In the genomic region with DNA sequence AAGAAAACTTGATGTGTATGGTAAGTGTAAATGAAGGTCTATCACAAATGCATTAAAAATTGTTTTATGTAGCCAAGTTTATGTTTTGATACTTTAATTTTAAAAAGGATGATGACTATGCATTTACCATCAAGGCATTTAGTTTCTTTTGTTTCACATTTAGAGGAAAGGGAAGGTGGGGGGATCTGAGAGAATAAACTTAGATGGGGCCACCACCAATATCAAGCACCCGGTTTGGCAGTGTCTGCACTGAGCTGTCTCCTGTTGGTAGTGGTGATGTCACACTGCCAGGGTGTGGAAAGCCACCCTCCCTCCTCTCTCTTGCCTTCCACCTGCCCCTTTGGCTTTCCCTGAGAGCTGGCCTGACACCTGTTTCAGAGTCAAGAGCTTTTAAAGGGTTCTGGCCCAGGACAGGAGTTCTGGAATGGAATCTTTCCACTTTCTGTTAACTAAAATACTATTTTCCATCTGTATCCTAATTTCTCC, we compare ENCODE assay signal across 17 cellular contexts. TPM values are rescaled to one million over a fixed set of nuclear protein-coding genes. Genes with fewer than 3 reads are reported as not detected.
A peak's percentile ranks its signal among the peaks of the same experiment; 100 is the strongest.
DNase-seq lines count a peak whose midpoint lies in the region; ATAC-seq and TF ChIP-seq lines count a peak whose summit lies in the region.
"Had no signal": no experiment of that assay in that cellular context is flagged by ENCODE, and none has a peak within 500 bp of the region (broad histone marks: within the 10 kb centered on the region; RNA-seq: fewer than 3 reads in every experiment).

No MANE protein-coding gene starts in this region.

- H3K9ac ChIP-seq in smooth muscle cell (ENCODE audit: low read depth): no peak overlapping the region

- H3K27ac Mint-ChIP-seq in activated naive CD4-positive, alpha-beta T cell treated with anti-CD3 and anti-CD28 coated beads, Interleukin-2, amount 50 U/mL, for 24 hours: peak overlapping the region; percentile 25

- TF ChIP-seq CTCF in body of pancreas (IDR thresholded peaks at IDR 0.05) (no peak), smooth muscle cell (IDR thresholded peaks at IDR 0.05; ENCODE audit: borderline replicate concordance, insufficient read depth, poor library complexity, severe bottlenecking) (no peak), esophagus squamous epithelium (IDR thresholded peaks at IDR 0.05) (no peak)

- H3K4me1 ChIP-seq in body of pancreas (no peaks in the 10 kb centered on the region), smooth muscle cell (ENCODE audit: low read depth) (peaks cover 22% of the 10 kb centered on the region), esophagus squamous epithelium (peaks cover 0 to 17% (median 5%) of the 10 kb centered on the region in 3 donors)
- H3K4me1 ChIP-seq: left ventricle myocardium inferior, sigmoid colon had no signal

- 52 to 82% methylated on average over 1 of the region's 1 CpG for WGBS in body of pancreas, 2 donors
- WGBS in smooth muscle cell (ENCODE audit: low lambda C conversion rate): 76% methylated on average over 1 of the region's 1 CpG
- 29 to 64% methylated on average over 1 of the region's 1 CpG for WGBS in esophagus squamous epithelium, 2 donors

- no peak overlapping the region for H3K4me2 ChIP-seq in smooth muscle cell

- no peaks in the 10 kb centered on the region for H3K27me3 ChIP-seq in body of pancreas
- no peaks in the 10 kb centered on the region for H3K27me3 ChIP-seq in smooth muscle cell (ENCODE audit: low read depth)
- peaks cover 0 to 25% (median 0%) of the 10 kb centered on the region in 4 donors for H3K27me3 ChIP-seq in esophagus squamous epithelium
- H3K27me3 ChIP-seq: sigmoid colon had no signal

- no peak for DNase-seq in activated naive CD4-positive, alpha-beta T cell treated with Interleukin-2 at 50 U/mL for 16 hours
- DNase-seq in HT-29 (ENCODE audit: low spot score): peak; percentile 23
- DNase-seq in body of pancreas: no peak
- no peak for DNase-seq in smooth muscle cell (lab: John Stamatoyannopoulos, UW; ENCODE audit: unreplicated experiment)
- DNase-seq in esophagus squamous epithelium (lab: John Stamatoyannopoulos, UW): no peak
- DNase-seq: activated CD4-positive, alpha-beta T cell treated with anti-CD3 and anti-CD28 coated beads for 48 hours; COR-L47; Karpas-422; left ventricle myocardium inferior; NCI-H1092 treated with DMSO at 0.1 percent for 48 hours; NCI-H2171 treated with DMSO at 0.1 percent for 48 hours; sigmoid colon had no signal

- H3K36me3 ChIP-seq in body of pancreas (replicated peaks in 1 of 2; ENCODE audit: insufficient read depth in 1 of 2, low read depth in 2 of 2) (peaks cover 13 to 17% of the 10 kb centered on the region in 2 donors), smooth muscle cell (ENCODE audit: low read depth) (peaks cover 29% of the 10 kb centered on the region), esophagus squamous epithelium (peaks cover 0 to 35% (median 10%) of the 10 kb centered on the region in 3 donors)

- H3K4me1 Mint-ChIP-seq in activated naive CD4-positive, alpha-beta T cell treated with anti-CD3 and anti-CD28 coated beads, Interleukin-2, amount 50 U/mL, for 24 hours: peaks cover 16% of the 10 kb centered on the region

- TF ChIP-seq POLR2A in body of pancreas (IDR thresholded peaks at IDR 0.05) (no peak), esophagus squamous epithelium (IDR thresholded peaks at IDR 0.05) (no peak)

- H3K4me3 ChIP-seq in body of pancreas: no peak overlapping the region
- H3K4me3 ChIP-seq in smooth muscle cell: no peak overlapping the region
- H3K4me3 ChIP-seq in esophagus squamous epithelium: no peak overlapping the region
- H3K4me3 ChIP-seq: left ventricle myocardium inferior, sigmoid colon had no signal

- no peak overlapping the region for H3K4me3 Mint-ChIP-seq in activated naive CD4-positive, alpha-beta T cell treated with anti-CD3 and anti-CD28 coated beads, Interleukin-2, amount 50 U/mL, for 24 hours

- H3F3A ChIP-seq in smooth muscle cell (ENCODE audit: low read depth): peaks cover 47% of the 10 kb centered on the region

- peak; percentile 49 for ATAC-seq in body of pancreas
- no peak for ATAC-seq in GM18868 (IDR thresholded peaks at IDR 0.05; ENCODE audit: unreplicated experiment)
- no peak for ATAC-seq in GM21423 (IDR thresholded peaks at IDR 0.05; ENCODE audit: unreplicated experiment)
- ATAC-seq: esophagus mucosa had no signal

- no peaks in the 10 kb centered on the region for H3K79me2 ChIP-seq in smooth muscle cell (ENCODE audit: low read depth)

- H3K27ac ChIP-seq in body of pancreas: no peak overlapping the region
- H3K27ac ChIP-seq in smooth muscle cell (ENCODE audit: low read depth): peak overlapping the region; percentile 5
- H3K27ac ChIP-seq in esophagus squamous epithelium: no peak overlapping the region
- H3K27ac ChIP-seq: left ventricle myocardium inferior, RWPE1, sigmoid colon had no signal

- intact Hi-C loops in body of pancreas (cut with DNase I): loop anchor here (10.0 kb wide), 1 partner anchor 137 kb away; no protein-coding TSS in a partner anchor
- intact Hi-C loops in esophagus squamous epithelium (cut with DNase I): no loop called here

- H3K9me3 ChIP-seq in body of pancreas: no peaks in the 10 kb centered on the region
- no peaks in the 10 kb centered on the region for H3K9me3 ChIP-seq in smooth muscle cell (replicated peaks; ENCODE audit: low read depth)
- no peaks in the 10 kb centered on the region for H3K9me3 ChIP-seq in esophagus squamous epithelium
- H3K9me3 ChIP-seq: left ventricle myocardium inferior, sigmoid colon had no signal

- no peaks in the 10 kb centered on the region for H3K9me3 Mint-ChIP-seq in activated naive CD4-positive, alpha-beta T cell treated with anti-CD3 and anti-CD28 coated beads, Interleukin-2, amount 50 U/mL, for 24 hours

- peaks cover 2% of the 10 kb centered on the region for H3K27me3 Mint-ChIP-seq in activated naive CD4-positive, alpha-beta T cell treated with anti-CD3 and anti-CD28 coated beads, Interleukin-2, amount 50 U/mL, for 24 hours

- H2AFZ ChIP-seq in smooth muscle cell (ENCODE audit: low read depth): no peak overlapping the region

- H3K36me3 Mint-ChIP-seq in activated naive CD4-positive, alpha-beta T cell treated with anti-CD3 and anti-CD28 coated beads, Interleukin-2, amount 50 U/mL, for 24 hours: peaks cover 25% of the 10 kb centered on the region

- peaks cover 40% of the 10 kb centered on the region for H4K20me1 ChIP-seq in smooth muscle cell (ENCODE audit: low read depth)

RNA-seq across cellular contexts. Expression of a gene that starts 13.3 kb away (rescaled TPM):
- 104 and 105 TPM in 2 replicates for total RNA-seq in HT-29 (2014; rRNA removed; shearing (Covaris generic))
- 10 to 100 TPM in 1 of 2 donors, 1 to 10 TPM in 1; 8.6 to 27.0 TPM for total RNA-seq in body of pancreas
- total RNA-seq in smooth muscle cell: 229 and 231 TPM in 2 replicates
- 152 and 268 TPM in 2 replicates for polyA plus RNA-seq in smooth muscle cell
- 1 to 10 TPM; 2.1 to 6.5 (median 3.0) TPM for total RNA-seq in esophagus squamous epithelium
